22 cellular contexts compared by ENCODE assay signal in the genomic region with DNA sequence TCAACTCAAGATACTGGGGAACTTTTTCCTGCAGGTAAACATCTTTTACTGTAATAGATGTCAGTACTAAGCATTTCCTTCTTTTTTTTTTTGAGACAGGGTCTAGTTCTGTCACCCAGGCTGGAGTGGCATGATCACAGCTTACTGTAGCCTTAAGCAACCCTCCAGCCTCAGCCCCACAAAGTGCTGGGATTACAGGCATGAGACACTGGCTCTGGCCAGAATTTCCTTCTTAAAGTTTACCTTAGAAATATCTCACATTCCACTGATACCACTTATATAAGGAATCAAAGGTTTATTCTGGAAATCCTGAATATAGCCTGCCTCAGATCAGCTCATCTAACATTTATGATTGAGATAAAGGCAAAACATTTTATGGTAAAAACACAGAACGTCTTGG.
"Had no signal": no experiment of that assay in that cellular context is flagged by ENCODE, and none has a peak within 500 bp of the region (broad histone marks: within the 10 kb centered on the region; RNA-seq: fewer than 3 reads in every experiment).

No MANE protein-coding gene starts in this region.

- DNase-seq: activated CD4-positive, alpha-beta T cell treated with anti-CD3 and anti-CD28 coated beads for 1 hour; activated CD4-positive, alpha-beta T cell treated with anti-CD3 and anti-CD28 coated beads, Interleukin-2, amount 50 U/mL, for 1 hour; activated CD8-positive, alpha-beta memory T cell treated with anti-CD3 and anti-CD28 coated beads for 24 hours; activated CD8-positive, alpha-beta memory T cell treated with anti-CD3 and anti-CD28 coated beads, Interleukin-2, amount 50 U/mL, for 4 hours; activated T-cell treated with anti-CD3 and anti-CD28 coated beads, Interleukin-2, amount 50 U/mL, for 24 hours; adrenal gland; cerebellar nuclear complex; foreskin melanocyte; naive thymus-derived CD8-positive, alpha-beta T cell; retina; spleen; stimulated activated CD4-positive, alpha-beta T cell treated with anti-CD3 and anti-CD28 coated beads, Interleukin-4, amount 100 ng/mL, for 1 hour; stimulated activated naive CD4-positive, alpha-beta T cell; testis; trophoblast cell; WERI-Rb-1 had no signal

- H3K4me3 Mint-ChIP-seq: activated T-cell treated with anti-CD3 and anti-CD28 coated beads, Interleukin-2, amount 50 U/mL, for 24 hours; activated T-helper 17 cell treated with anti-CD3 and anti-CD28 coated beads, Interleukin-2, amount 50 U/mL, for 72 hours; naive thymus-derived CD8-positive, alpha-beta T cell had no signal

- H3K9me3 Mint-ChIP-seq: activated naive CD4-positive, alpha-beta T cell treated with anti-CD3 and anti-CD28 coated beads, Interleukin-2, amount 50 U/mL, for 72 hours; activated T-cell treated with anti-CD3 and anti-CD28 coated beads, Interleukin-2, amount 50 U/mL, for 24 hours; naive thymus-derived CD8-positive, alpha-beta T cell had no signal

- ATAC-seq: activated naive CD4-positive, alpha-beta T cell treated with anti-CD3 and anti-CD28 coated beads, Interleukin-2, amount 50 U/mL, for 72 hours; activated T-helper 17 cell treated with anti-CD3 and anti-CD28 coated beads, Interleukin-2, amount 50 U/mL, for 72 hours; left lobe of liver; naive thymus-derived CD8-positive, alpha-beta T cell had no signal

- H3K27ac ChIP-seq: adrenal gland, spleen, testis, vagina, WERI-Rb-1 had no signal

- H3K36me3 ChIP-seq: WERI-Rb-1 had no signal

- H3K4me3 ChIP-seq: adrenal gland, lung, spleen, testis, vagina had no signal

- H3K27ac Mint-ChIP-seq: activated naive CD4-positive, alpha-beta T cell treated with anti-CD3 and anti-CD28 coated beads, Interleukin-2, amount 50 U/mL, for 72 hours; activated T-cell treated with anti-CD3 and anti-CD28 coated beads, Interleukin-2, amount 50 U/mL, for 24 hours; activated T-helper 17 cell treated with anti-CD3 and anti-CD28 coated beads, Interleukin-2, amount 50 U/mL, for 72 hours; naive thymus-derived CD8-positive, alpha-beta T cell; progenitor cell of endocrine pancreas had no signal

- H3K36me3 Mint-ChIP-seq: activated naive CD4-positive, alpha-beta T cell treated with anti-CD3 and anti-CD28 coated beads, Interleukin-2, amount 50 U/mL, for 72 hours had no signal

- H3K27me3 ChIP-seq: adrenal gland, spleen, testis, vagina had no signal

- H3K27me3 Mint-ChIP-seq: activated T-cell treated with anti-CD3 and anti-CD28 coated beads, Interleukin-2, amount 50 U/mL, for 24 hours; activated T-helper 17 cell treated with anti-CD3 and anti-CD28 coated beads, Interleukin-2, amount 50 U/mL, for 72 hours; progenitor cell of endocrine pancreas had no signal

- H3K9me3 ChIP-seq: adrenal gland, spleen, testis, vagina had no signal

- H3K4me1 ChIP-seq: adrenal gland, testis had no signal
